Comparison of ENCODE assay signal across 12 cellular contexts in the genomic region with DNA sequence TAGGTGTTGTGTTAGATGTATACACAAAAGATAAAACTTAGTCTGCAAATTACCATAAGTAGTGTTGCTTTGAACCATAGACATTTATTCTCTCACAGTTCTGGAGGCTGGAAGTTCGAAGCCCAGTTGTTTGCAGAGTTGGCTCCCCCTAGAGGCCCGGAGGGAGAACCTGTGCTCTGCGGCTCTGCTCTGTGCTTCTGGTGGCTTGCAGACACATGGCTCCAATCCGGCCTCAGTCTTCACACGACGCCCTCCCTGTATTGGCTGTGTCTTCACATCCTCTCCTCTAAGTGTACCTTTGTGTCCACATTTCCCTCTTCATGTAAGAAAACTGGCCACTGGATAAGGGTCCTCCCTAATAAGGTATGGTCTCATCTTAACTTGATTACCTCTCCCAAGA.
DNase-seq lines count a peak whose midpoint lies in the region; ATAC-seq, FAIRE-seq and TF ChIP-seq lines count a peak whose summit lies in the region.
"Had no signal": no experiment of that assay in that cellular context is flagged by ENCODE, and none has a peak within 500 bp of the region (broad histone marks: within the 10 kb centered on the region; RNA-seq: fewer than 3 reads in every experiment).

No MANE protein-coding gene starts in this region.

- no peak overlapping the region for H3K4me3 Mint-ChIP-seq in stimulated activated naive CD8-positive, alpha-beta T cell treated with anti-CD3 and anti-CD28 coated beads, Interleukin-15, amount 100 ng/mL, for 72 hours
- H3K4me3 Mint-ChIP-seq: activated T-cell treated with anti-CD3 and anti-CD28 coated beads, Interleukin-2, amount 50 U/mL, for 72 hours; stimulated activated memory B cell treated with anti-CD40 and anti-IgM and Interleukin-4, amounts not matched to agents 10 μg/mL and 1 μg/mL and 100 μg/mL, for 72 hours; T-cell had no signal

- no peaks in the 10 kb centered on the region for H3K9me3 Mint-ChIP-seq in stimulated activated naive CD8-positive, alpha-beta T cell treated with anti-CD3 and anti-CD28 coated beads, Interleukin-15, amount 100 ng/mL, for 72 hours

- intact Hi-C loops in upper lobe of right lung (cut with DNase I) (no loop called here), colonic mucosa (cut with DNase I) (no loop called here)

- H3K4me1 Mint-ChIP-seq in stimulated activated naive CD8-positive, alpha-beta T cell treated with anti-CD3 and anti-CD28 coated beads, Interleukin-15, amount 100 ng/mL, for 72 hours, result no peaks in the 10 kb centered on the region
- H3K4me1 Mint-ChIP-seq: stimulated activated memory B cell treated with anti-CD40 and anti-IgM and Interleukin-4, amounts not matched to agents 10 μg/mL and 1 μg/mL and 100 μg/mL, for 72 hours; T-cell had no signal

- H3K27me3 ChIP-seq in upper lobe of right lung, result no peaks in the 10 kb centered on the region
- H3K27me3 ChIP-seq in colonic mucosa, result no peaks in the 10 kb centered on the region

- no peak overlapping the region for H3K27ac ChIP-seq in upper lobe of right lung
- no peak overlapping the region for H3K27ac ChIP-seq in colonic mucosa

- H3K4me1 ChIP-seq in upper lobe of right lung (peaks cover 7% of the 10 kb centered on the region), colonic mucosa (no peaks in the 10 kb centered on the region)

- H3K9ac ChIP-seq in colonic mucosa (ENCODE audit: low read depth in 2 of 2, low read length in 2 of 2), result no peak overlapping the region

- no peaks in the 10 kb centered on the region for H3K27me3 Mint-ChIP-seq in stimulated activated naive CD8-positive, alpha-beta T cell treated with anti-CD3 and anti-CD28 coated beads, Interleukin-15, amount 100 ng/mL, for 72 hours
- H3K27me3 Mint-ChIP-seq: stimulated activated memory B cell treated with anti-CD40 and anti-IgM and Interleukin-4, amounts not matched to agents 10 μg/mL and 1 μg/mL and 100 μg/mL, for 72 hours had no signal

- FAIRE-seq in GM12892 (lab: Jason Lieb, UNC), result no peak

- no peaks in the 10 kb centered on the region for H3K36me3 ChIP-seq in upper lobe of right lung
- H3K36me3 ChIP-seq in colonic mucosa, result no peaks in the 10 kb centered on the region

- H3K9me3 ChIP-seq in upper lobe of right lung (no peaks in the 10 kb centered on the region), colonic mucosa (no peaks in the 10 kb centered on the region)

- no peak overlapping the region for H3K27ac Mint-ChIP-seq in stimulated activated naive CD8-positive, alpha-beta T cell treated with anti-CD3 and anti-CD28 coated beads, Interleukin-15, amount 100 ng/mL, for 72 hours
- H3K27ac Mint-ChIP-seq: activated T-cell treated with anti-CD3 and anti-CD28 coated beads, Interleukin-2, amount 50 U/mL, for 72 hours; stimulated activated memory B cell treated with anti-CD40 and anti-IgM and Interleukin-4, amounts not matched to agents 10 μg/mL and 1 μg/mL and 100 μg/mL, for 72 hours; T-cell had no signal

- no peak for TF ChIP-seq POLR2A in GM12892 (IDR thresholded peaks at IDR 0.05; ENCODE audit: low read depth, low read length)

- peak; percentile 6 for DNase-seq in stimulated activated naive CD8-positive, alpha-beta T cell treated with anti-CD3 and anti-CD28 coated beads, Interleukin-15, Interleukin-2, amounts not matched to agents 100 U/mL and 50 U/mL, for 24 hours
- no peak for DNase-seq in stimulated activated naive CD8-positive, alpha-beta T cell treated with anti-CD3 and anti-CD28 coated beads, Interleukin-15, amount 100 ng/mL, for 72 hours
- DNase-seq in KBM-7, result peak; percentile 18
- DNase-seq in astrocyte of the cerebellum (ENCODE audit: low read depth), result no peak
- DNase-seq in upper lobe of right lung, result no peak
- no peak for DNase-seq in GM12892 (ENCODE audit: insufficient read length)
- DNase-seq in colonic mucosa, result no peak
- DNase-seq: central memory CD4-positive, alpha-beta T cell; T-cell had no signal

- H3K4me3 ChIP-seq in astrocyte of the cerebellum (ENCODE audit: low read depth, low read length), result no peak overlapping the region
- no peak overlapping the region for H3K4me3 ChIP-seq in upper lobe of right lung
- no peak overlapping the region for H3K4me3 ChIP-seq in colonic mucosa

- TF ChIP-seq CTCF in astrocyte of the cerebellum (IDR thresholded peaks at IDR 0.05; ENCODE audit: low read depth, low read length, missing control alignments) (peak; percentile 4), upper lobe of right lung (IDR thresholded peaks at IDR 0.05) (peak; percentile 9), colonic mucosa (IDR thresholded peaks at IDR 0.05) (no peak)

- no peak for ATAC-seq in stimulated activated naive CD8-positive, alpha-beta T cell treated with anti-CD3 and anti-CD28 coated beads, Interleukin-15, Interleukin-2, amounts not matched to agents 100 U/mL and 50 U/mL, for 24 hours
- no peak for ATAC-seq in stimulated activated naive CD8-positive, alpha-beta T cell treated with anti-CD3 and anti-CD28 coated beads, Interleukin-15, amount 100 ng/mL, for 72 hours
- ATAC-seq in upper lobe of right lung, result no peak
- no peak for ATAC-seq in HG02938 (IDR thresholded peaks at IDR 0.05; ENCODE audit: unreplicated experiment)
- ATAC-seq: activated T-cell treated with anti-CD3 and anti-CD28 coated beads, Interleukin-2, amount 50 U/mL, for 72 hours; stimulated activated memory B cell treated with anti-CD40 and anti-IgM and Interleukin-4, amounts not matched to agents 10 μg/mL and 1 μg/mL and 100 μg/mL, for 72 hours; T-cell had no signal

- in situ Hi-C loops in KBM-7 (cut with MboI; ENCODE audit: low pct_unique_long_range_greater_than_20kb, low sequenced_read_pairs), result no loop called here
- in situ Hi-C loops in astrocyte of the cerebellum (cut with HindIII; ENCODE audit: low sequenced_read_pairs), result no loop called here

Comparison
In these comparisons a context has a peak if more than half of its experiments do, and no peak if none do; other contexts are left out.
1. DNase-seq: peak in stimulated activated naive CD8-positive, alpha-beta T cell treated with anti-CD3 and anti-CD28 coated beads, Interleukin-15, Interleukin-2, amounts not matched to agents 100 U/mL and 50 U/mL, for 24 hours (single experiment) and KBM-7 (single experiment); none in stimulated activated naive CD8-positive, alpha-beta T cell treated with anti-CD3 and anti-CD28 coated beads, Interleukin-15, amount 100 ng/mL, for 72 hours (0 of 2), astrocyte of the cerebellum (single experiment), upper lobe of right lung (single experiment), GM12892 (single experiment) and colonic mucosa (single experiment).